In the genomic region with DNA sequence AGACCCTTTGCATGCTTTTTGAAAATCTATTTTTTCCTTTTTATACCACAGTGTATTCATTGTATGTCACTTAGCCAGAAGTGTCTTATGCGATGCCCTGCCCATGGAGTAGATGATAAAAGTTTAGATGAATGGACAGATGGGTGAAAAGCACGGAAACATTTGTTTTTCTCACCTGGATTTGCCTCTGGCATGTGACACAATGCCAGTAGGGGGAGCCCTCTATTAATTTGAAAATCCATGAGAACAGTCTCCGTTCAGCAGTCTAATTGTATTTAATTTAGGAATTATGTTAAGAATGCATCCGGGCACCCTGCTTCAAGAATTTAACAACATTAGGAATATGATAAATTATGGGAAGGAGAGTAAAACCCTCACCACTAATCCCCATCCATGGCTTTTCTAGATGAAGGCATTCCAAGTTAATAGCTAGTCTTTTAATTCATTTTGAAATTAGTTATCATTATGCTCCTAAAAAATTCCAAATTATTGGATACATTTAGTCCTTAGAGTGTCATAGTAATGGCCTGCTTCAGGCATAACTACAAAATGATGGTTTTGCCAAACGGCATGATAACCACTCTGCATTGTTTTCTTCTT, we compare ENCODE assay signal across 9 cellular contexts. TPM values are rescaled to one million over a fixed set of nuclear protein-coding genes. Genes with fewer than 3 reads are reported as not detected.
DNase-seq lines count a peak whose midpoint lies in the region; ATAC-seq and TF ChIP-seq lines count a peak whose summit lies in the region.
"Had no signal": no experiment of that assay in that cellular context is flagged by ENCODE, and none has a peak within 500 bp of the region (broad histone marks: within the 10 kb centered on the region; RNA-seq: fewer than 3 reads in every experiment).

No MANE protein-coding gene starts in this region.

- DNase-seq in MCF 10A (ENCODE audit: unreplicated experiment) (peak; percentile 66), breast epithelium (ENCODE audit: low spot score in 2 of 2) (no peak), NCI-H1694 (lab: John Stamatoyannopoulos, UW) (peak; percentile 34), colonic mucosa (peak; percentile 19), osteoblast (ENCODE audit: insufficient read length, low spot score, missing footprints) (no peak), GOT3 (lab: John Stamatoyannopoulos, UW) (no peak), activated gamma-delta T cell (lab: John Stamatoyannopoulos, UW) (no peak)

- no peaks in the 10 kb centered on the region for H3K36me3 ChIP-seq in breast epithelium
- no peaks in the 10 kb centered on the region for H3K36me3 ChIP-seq in colonic mucosa
- H3K36me3 ChIP-seq in osteoblast (ENCODE audit: insufficient read depth, low read length) = no peaks in the 10 kb centered on the region

- no TSS peak for BruUV-seq in MCF 10A (replicated peaks; lab: Mats Ljungman, UMichigan)

- no peak overlapping the region for H3K4me3 Mint-ChIP-seq in MCF 10A (ENCODE audit: unreplicated experiment)
- H3K4me3 Mint-ChIP-seq: activated naive CD8-positive, alpha-beta T cell had no signal

- H3K4me3 ChIP-seq in breast epithelium (no peak overlapping the region), colonic mucosa (no peak overlapping the region), osteoblast (ENCODE audit: insufficient read depth, low read length) (no peak overlapping the region)

- no peaks in the 10 kb centered on the region for H3K4me1 ChIP-seq in breast epithelium
- H3K4me1 ChIP-seq in colonic mucosa = no peaks in the 10 kb centered on the region
- H3K4me1 ChIP-seq in osteoblast (ENCODE audit: insufficient read depth, low read length) = peaks cover 2% of the 10 kb centered on the region

- intact Hi-C loops in MCF 10A (cut with micrococcal nuclease) (loop anchor here (1.0 to 5.0 kb wide), 2 partner anchors 27 to 117 kb away; a partner anchor contains a TSS), breast epithelium (cut with DNase I; ENCODE audit: low total_unique reads) (no loop called here), colonic mucosa (cut with DNase I) (no loop called here)

- no peaks in the 10 kb centered on the region for H3K79me2 ChIP-seq in osteoblast (ENCODE audit: insufficient read depth, low read length)

- no peak for ATAC-seq in GM21526 (IDR thresholded peaks at IDR 0.05; ENCODE audit: low FRiP score, unreplicated experiment)

- POLR2A ChIA-PET in MCF 10A (lab: Yijun Ruan, JAX) = interaction anchor here (0.7 to 1.6 kb wide), 4 partner anchors 26 to 56 kb away, joined by 3 to 4 read pairs (median 4); a partner anchor contains a TSS

- no peak overlapping the region for H3K27ac ChIP-seq in breast epithelium
- no peak overlapping the region for H3K27ac ChIP-seq in colonic mucosa
- no peak overlapping the region for H3K27ac ChIP-seq in osteoblast (ENCODE audit: low read depth, low read length)

- TF ChIP-seq POLR2A in breast epithelium (IDR thresholded peaks at IDR 0.05) = no peak

- H3K9me3 ChIP-seq in breast epithelium = no peaks in the 10 kb centered on the region
- no peaks in the 10 kb centered on the region for H3K9me3 ChIP-seq in colonic mucosa
- no peaks in the 10 kb centered on the region for H3K9me3 ChIP-seq in osteoblast (ENCODE audit: low read depth, low read length)

- peaks cover 3% of the 10 kb centered on the region for H4K20me1 ChIP-seq in osteoblast (ENCODE audit: insufficient read depth, low read length)

- no peaks in the 10 kb centered on the region for H3K9me3 Mint-ChIP-seq in MCF 10A (ENCODE audit: unreplicated experiment)

- no peak overlapping the region for H3K27ac Mint-ChIP-seq in MCF 10A (ENCODE audit: low read depth, unreplicated experiment)
- H3K27ac Mint-ChIP-seq: activated naive CD8-positive, alpha-beta T cell had no signal

- H3K4me1 Mint-ChIP-seq in MCF 10A (ENCODE audit: insufficient read depth, unreplicated experiment) = no peaks in the 10 kb centered on the region

- H3K36me3 Mint-ChIP-seq in MCF 10A (ENCODE audit: insufficient read depth, unreplicated experiment) = peaks cover 19% of the 10 kb centered on the region

- no peak overlapping the region for H3K9ac ChIP-seq in colonic mucosa (ENCODE audit: low read depth in 2 of 2, low read length in 2 of 2)

- H2AFZ ChIP-seq in osteoblast (ENCODE audit: low read length) = no peak overlapping the region

- H3K27me3 ChIP-seq in breast epithelium (no peaks in the 10 kb centered on the region), colonic mucosa (no peaks in the 10 kb centered on the region), osteoblast (ENCODE audit: insufficient read depth, low read length) (no peaks in the 10 kb centered on the region)

- H3K4me2 ChIP-seq in osteoblast (ENCODE audit: insufficient read depth, low read length) = no peak overlapping the region

- CTCF ChIA-PET in MCF 10A (lab: Yijun Ruan, JAX) = interaction anchor here (0.6 to 4.8 kb wide), 33 partner anchors 9 to 1869 kb away, joined by 3 to 99 read pairs (median 4); a partner anchor contains a TSS

- TF ChIP-seq CTCF in MCF 10A (IDR thresholded peaks at IDR 0.05; ENCODE audit: unreplicated experiment) (peak; percentile 69), breast epithelium (IDR thresholded peaks at IDR 0.05) (peak in 1 of 3 donors; percentile 37), colonic mucosa (IDR thresholded peaks at IDR 0.05) (peak; percentile 51), osteoblast (IDR thresholded peaks at IDR 0.05; ENCODE audit: extremely low read depth, low read depth, low read length) (peak; percentile 82)

- no peaks in the 10 kb centered on the region for H3K27me3 Mint-ChIP-seq in MCF 10A (ENCODE audit: insufficient read depth, unreplicated experiment)
- H3K27me3 Mint-ChIP-seq: activated naive CD8-positive, alpha-beta T cell had no signal

RNA-seq across cellular contexts. Expression of a gene that starts 55.3 kb away (rescaled TPM):
- total RNA-seq in MCF 10A (2022) = 76.2 and 88.0 TPM in 2 replicates
- total RNA-seq in breast epithelium = 10 to 100 TPM; 29.0 to 40.7 (median 33.1) TPM
- 10 to 100 TPM; 22.5 to 26.9 TPM for total RNA-seq in colonic mucosa
- total RNA-seq in osteoblast = 47.8 and 53.9 TPM in 2 replicates

Comparison
In these comparisons a context has a peak if more than half of its experiments do, and no peak if none do; other contexts are left out.
1. DNase-seq: peak in MCF 10A (single experiment), NCI-H1694 (single experiment) and colonic mucosa (single experiment); none in breast epithelium (0 of 2), osteoblast (single experiment), GOT3 (single experiment) and activated gamma-delta T cell (single experiment).